In genomic region chr1:20717452-20718342, GRCh38 we compare ENCODE assay signal across 7 cellular contexts. TPM values are rescaled to one million over a fixed set of nuclear protein-coding genes. Genes with fewer than 3 reads are reported as not detected.
A peak's percentile ranks its signal among the peaks of the same experiment; 100 is the strongest.
DNase-seq lines count a peak whose midpoint lies in the region; ATAC-seq and TF ChIP-seq lines count a peak whose summit lies in the region.

KIF17 (minus strand) TSS chr1:20718007; CDS start chr1:20717706, 301 bp downstream.

- no peaks in the 10 kb centered on the region for H3K27me3 ChIP-seq in lung (ENCODE audit: control insufficient read depth, insufficient read depth)

- CTCF ChIA-PET in activated CD4-positive, alpha-beta memory T cell treated with anti-CD3 and anti-CD28 coated beads, Interleukin-2, amount 10 ng/mL, durations not matched to agents 7 days and 5 days (lab: Charles Lee): interaction anchor here (0.7 to 1.0 kb wide), 2 partner anchors 21 to 477 kb away, joined by 3 to 4 read pairs; no protein-coding TSS in a partner anchor

- DNase-seq in GM12864 (ENCODE audit: low read depth) (peak; percentile 8), NCI-H2171 treated with DMSO at 0.1 percent for 48 hours (lab: John Stamatoyannopoulos, UW) (peak; percentile 32), lung (ENCODE audit: low spot score) (peak; percentile 64)
- peak; percentile 72 for DNase-seq in activated CD4-positive, alpha-beta memory T cell treated with anti-CD3 and anti-CD28 coated beads, Interleukin-2, amount 10 ng/mL, durations not matched to agents 7 days and 5 days
- peak; percentile 43 for DNase-seq in effector CD4-positive, alpha-beta T cell
- DNase-seq in stimulated activated CD8-positive, alpha-beta memory T cell treated with anti-CD3 and anti-CD28 coated beads, Interleukin-12 subunit alpha, Interleukin-12 subunit beta, amount 100 ng/mL, for 4 hours (ENCODE audit: low read depth): peak; percentile 49

- POLR2A ChIA-PET in activated CD4-positive, alpha-beta memory T cell treated with anti-CD3 and anti-CD28 coated beads, Interleukin-2, amount 10 ng/mL, durations not matched to agents 7 days and 5 days (lab: Charles Lee): interaction anchor here (0.8 to 1.2 kb wide), 2 partner anchors 19 to 69 kb away, joined by 3 to 5 read pairs; partner anchors contain the start of gene HP1BP3

- H3K27me3 Mint-ChIP-seq in activated CD4-positive, alpha-beta memory T cell treated with anti-CD3 and anti-CD28 coated beads, Interleukin-2, amount 10 ng/mL, durations not matched to agents 7 days and 5 days: peaks cover 44% of the 10 kb centered on the region

- peak within 1 kb of the TSS; percentile 51 for H3K4me3 Mint-ChIP-seq in activated CD4-positive, alpha-beta memory T cell treated with anti-CD3 and anti-CD28 coated beads, Interleukin-2, amount 10 ng/mL, durations not matched to agents 7 days and 5 days

- no peak within 1 kb of the TSS for H3K27ac Mint-ChIP-seq in activated CD4-positive, alpha-beta memory T cell treated with anti-CD3 and anti-CD28 coated beads, Interleukin-2, amount 10 ng/mL, durations not matched to agents 7 days and 5 days

- peak; percentile 64 for ATAC-seq in lung (ENCODE audit: insufficient read depth, low FRiP score)
- ATAC-seq in GM21526 (IDR thresholded peaks at IDR 0.05; ENCODE audit: low FRiP score, unreplicated experiment): no peak

- H3K36me3 ChIP-seq in lung (ENCODE audit: control insufficient read depth in 2 of 2, insufficient read depth in 2 of 2, low read length in 2 of 2): no peaks in the 10 kb centered on the region

- peaks cover 0 to 4% of the 10 kb centered on the region in 2 donors for H3K4me1 ChIP-seq in lung (ENCODE audit: control insufficient read depth in 2 of 2, insufficient read depth in 2 of 2, low read length in 2 of 2)

- no peak within 1 kb of the TSS for H3K27ac ChIP-seq in lung (ENCODE audit: low read depth in 1 of 2, low read length in 1 of 2)

- H3K4me1 Mint-ChIP-seq in activated CD4-positive, alpha-beta memory T cell treated with anti-CD3 and anti-CD28 coated beads, Interleukin-2, amount 10 ng/mL, durations not matched to agents 7 days and 5 days: peaks cover 16% of the 10 kb centered on the region

- peak within 1 kb of the TSS; percentile 13; the same call in 1 of the 2 replicates for H3K4me3 ChIP-seq in GM12864 (ENCODE audit: low read depth, low read length)
- H3K4me3 ChIP-seq in lung: peak within 1 kb of the TSS; percentile 24

- 1 to 2% methylated on average over 62 to 112 of the region's 112 CpGs for WGBS in lung, 2 donors

- no peak for TF ChIP-seq CTCF in GM12864 (IDR thresholded peaks at IDR 0.05; ENCODE audit: low read depth, low read length, missing control alignments)
- no peak for TF ChIP-seq CTCF in lung (IDR thresholded peaks at IDR 0.05; ENCODE audit: control extremely low read depth, extremely low read depth)

- no peaks in the 10 kb centered on the region for H3K9me3 ChIP-seq in lung (ENCODE audit: control insufficient read depth in 2 of 2, insufficient read depth in 1 of 2, low read length in 1 of 2)

- no peaks in the 10 kb centered on the region for H3K9me3 Mint-ChIP-seq in activated CD4-positive, alpha-beta memory T cell treated with anti-CD3 and anti-CD28 coated beads, Interleukin-2, amount 10 ng/mL, durations not matched to agents 7 days and 5 days

- no peaks in the 10 kb centered on the region for H3K36me3 Mint-ChIP-seq in activated CD4-positive, alpha-beta memory T cell treated with anti-CD3 and anti-CD28 coated beads, Interleukin-2, amount 10 ng/mL, durations not matched to agents 7 days and 5 days (ENCODE audit: low read depth)

RNA-seq across cellular contexts. Expression of gene KIF17, which starts in this region (rescaled TPM):
- total RNA-seq in activated CD4-positive, alpha-beta memory T cell treated with anti-CD3 and anti-CD28 coated beads, Interleukin-2, amount 10 ng/mL, durations not matched to agents 7 days and 5 days: not detected
- total RNA-seq in lung: 1 to 10 TPM; 6.3 to 9.6 TPM
- 1 to 10 TPM; 4.1 to 5.5 TPM for polyA plus RNA-seq in lung

Comparison
In these comparisons a context has a peak if more than half of its experiments do, and no peak if none do; other contexts are left out.
1. RNA of gene KIF17 (total RNA-seq): 6.3 to 9.6 TPM in lung; not detected in activated CD4-positive, alpha-beta memory T cell treated with anti-CD3 and anti-CD28 coated beads, Interleukin-2, amount 10 ng/mL, durations not matched to agents 7 days and 5 days; every median in the first group is over 4 times any median in the second.
2. Peak in DNase-seq in activated CD4-positive, alpha-beta memory T cell treated with anti-CD3 and anti-CD28 coated beads, Interleukin-2, amount 10 ng/mL, durations not matched to agents 7 days and 5 days; RNA of the gene not detected or under 1 TPM.
3. DNase-seq: peak in every context shown above with its lines; median percentile 72 in activated CD4-positive, alpha-beta memory T cell treated with anti-CD3 and anti-CD28 coated beads, Interleukin-2, amount 10 ng/mL, durations not matched to agents 7 days and 5 days; 64 in lung; 49 in stimulated activated CD8-positive, alpha-beta memory T cell treated with anti-CD3 and anti-CD28 coated beads, Interleukin-12 subunit alpha, Interleukin-12 subunit beta, amount 100 ng/mL, for 4 hours; 43 in effector CD4-positive, alpha-beta T cell; 32 in NCI-H2171 treated with DMSO at 0.1 percent for 48 hours; 8 in GM12864.